ENCODE assay signal across 10 cellular contexts in genomic region chr9:124079176-124079925, GRCh38.
DNase-seq lines count a peak whose midpoint lies in the region; ATAC-seq lines count a peak whose summit lies in the region.
"Had no signal": no experiment of that assay in that cellular context is flagged by ENCODE, and none has a peak within 500 bp of the region (broad histone marks: within the 10 kb centered on the region; RNA-seq: fewer than 3 reads in every experiment).

No MANE protein-coding gene starts in this region.

- H3K9me3 ChIP-seq in HUES6 (ENCODE audit: control insufficient read depth, insufficient read depth, low read depth, low read length): peaks cover 8% of the 10 kb centered on the region
- no peaks in the 10 kb centered on the region for H3K9me3 ChIP-seq in T-helper 17 cell (ENCODE audit: control insufficient read depth, low read length, poor library complexity, severe bottlenecking)

- H3K27ac ChIP-seq in HUES6 (ENCODE audit: low read depth, low read length): no peak overlapping the region

- H3K27me3 Mint-ChIP-seq in T-helper 17 cell: peaks cover 29% of the 10 kb centered on the region

- DNase-seq in 8988T (peak; percentile 59), amniotic epithelial cell (ENCODE audit: low read depth) (peak; percentile 23), hepatic stellate cell (ENCODE audit: low spot score) (peak; percentile 68), T-helper 17 cell (no peak)
- DNase-seq: activated CD4-positive, alpha-beta T cell treated with anti-CD3 and anti-CD28 coated beads, Interleukin-2, amount 50 U/mL, for 4 hours had no signal

- H3K36me3 Mint-ChIP-seq in T-helper 17 cell (ENCODE audit: low read depth): peaks cover 5% of the 10 kb centered on the region

- no peaks in the 10 kb centered on the region for H3K36me3 ChIP-seq in HUES6 (ENCODE audit: control insufficient read depth, insufficient read depth, low read length)

- peaks cover 14% of the 10 kb centered on the region; the same call in 1 of the 2 replicates for H3K4me1 ChIP-seq in HUES6 (ENCODE audit: control insufficient read depth, insufficient read depth, low read length)

- H3K27me3 ChIP-seq in HUES6 (ENCODE audit: control insufficient read depth, insufficient read depth, low read length): no peaks in the 10 kb centered on the region

- H3K27ac Mint-ChIP-seq in T-helper 17 cell: no peak overlapping the region

- H3K9ac ChIP-seq in HUES6 (ENCODE audit: low read length): peak overlapping the region; percentile 22

- ATAC-seq in T-helper 17 cell: no peak
- ATAC-seq in HG02588 (IDR thresholded peaks at IDR 0.05; ENCODE audit: unreplicated experiment): no peak
- no peak for ATAC-seq in HG03571 (IDR thresholded peaks at IDR 0.05; ENCODE audit: unreplicated experiment)
- no peak for ATAC-seq in GM19328 (IDR thresholded peaks at IDR 0.05; ENCODE audit: unreplicated experiment)

- no peak overlapping the region for H3K4me3 Mint-ChIP-seq in T-helper 17 cell

- H3K4me1 Mint-ChIP-seq in T-helper 17 cell: peaks cover 3% of the 10 kb centered on the region

- H3K4me3 ChIP-seq in HUES6 (ENCODE audit: low read depth, low read length): no peak overlapping the region
- H3K4me3 ChIP-seq: lung had no signal

Comparison
In these comparisons a context has a peak if more than half of its experiments do, and no peak if none do; other contexts are left out.
1. DNase-seq: peak in 8988T (single experiment), amniotic epithelial cell (single experiment) and hepatic stellate cell (single experiment); none in T-helper 17 cell (0 of 3).